ENCODE assay signal across 36 cellular contexts in the genomic region with DNA sequence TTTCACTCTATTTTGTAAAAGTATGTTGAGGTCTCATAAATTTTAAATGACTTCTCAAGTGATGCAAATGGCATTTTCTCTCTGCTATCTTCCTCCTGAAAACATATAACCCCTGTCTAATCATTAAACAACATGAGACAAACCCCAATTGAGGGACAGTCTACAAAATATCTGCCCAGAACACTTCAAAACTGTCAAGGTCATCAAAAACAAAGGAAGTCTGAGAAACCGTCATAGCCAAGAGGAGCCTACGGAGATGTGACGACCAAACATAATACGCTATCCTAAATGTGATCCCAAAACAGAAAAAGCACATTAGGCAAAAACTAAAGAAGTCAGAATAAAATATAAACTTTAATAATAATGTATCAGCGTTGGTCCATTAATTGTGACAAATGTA.
DNase-seq lines count a peak whose midpoint lies in the region; ATAC-seq, FAIRE-seq and TF ChIP-seq lines count a peak whose summit lies in the region.
"Had no signal": no experiment of that assay in that cellular context is flagged by ENCODE, and none has a peak within 500 bp of the region (broad histone marks: within the 10 kb centered on the region; RNA-seq: fewer than 3 reads in every experiment).

No MANE protein-coding gene starts in this region.

- TF ChIP-seq CTCF in HepG2 (CRISPR knock-in tag; IDR thresholded peaks at IDR 0.05) (no peak), right lobe of liver (IDR thresholded peaks at IDR 0.05) (no peak), A549 (IDR thresholded peaks at IDR 0.05) (no peak), IMR-90 (conservative IDR thresholded peaks at IDR 0.05; ENCODE audit: low read depth, low read length) (no peak), K562 (IDR thresholded peaks at IDR 0.05 in 2 of 3, conservative IDR thresholded peaks at IDR 0.05 in 1 of 3; ENCODE audit: insufficient read depth in 2 of 3, low read depth in 1 of 3, low read length in 3 of 3) (no peak), ovary (IDR thresholded peaks at IDR 0.05) (no peak)

- no peak overlapping the region for H2BK120ac ChIP-seq in IMR-90 (ENCODE audit: low read depth, low read length)

- H3K27ac Mint-ChIP-seq in naive thymus-derived CD8-positive, alpha-beta T cell = no peak overlapping the region
- H3K27ac Mint-ChIP-seq: B cell; CD14-positive monocyte; CD4-positive, alpha-beta memory T cell; CD4-positive, alpha-beta T cell; CD4-positive, CD25-positive, alpha-beta regulatory T cell; CD8-positive, alpha-beta memory T cell; CD8-positive, alpha-beta T cell had no signal

- H3K9me3 Mint-ChIP-seq in naive thymus-derived CD8-positive, alpha-beta T cell = peaks cover 0 to 16% (median 0%) of the 10 kb centered on the region in 9 donors

- H3K56ac ChIP-seq in IMR-90 (ENCODE audit: extremely low read depth, insufficient read depth, low read length) = no peak overlapping the region

- no peaks in the 10 kb centered on the region for H3K4me1 ChIP-seq in HepG2 (ENCODE audit: insufficient read depth, low read length)
- no peaks in the 10 kb centered on the region for H3K4me1 ChIP-seq in right lobe of liver
- H3K4me1 ChIP-seq in A549 = no peaks in the 10 kb centered on the region
- H3K4me1 ChIP-seq in IMR-90 (ENCODE audit: control insufficient read depth, insufficient read depth, low read length) = peaks cover 3% of the 10 kb centered on the region; the same call in 1 of the 2 replicates
- peaks cover 0 to 1% of the 10 kb centered on the region in 2 experiments; a peak in 2 of 5 replicates for H3K4me1 ChIP-seq in K562 (replicated peaks in 1 of 2; ENCODE audit: control insufficient read depth in 2 of 2, insufficient read depth in 2 of 2, low read length in 2 of 2)
- H3K4me1 ChIP-seq in ovary (ENCODE audit: insufficient read depth) = no peaks in the 10 kb centered on the region
- H3K4me1 ChIP-seq: BE2C; BLaER1; BLaER1 treated with 17β-estradiol and CSF1 and Interleukin-3, amounts not matched to agents 10 nM and 100 nM; Caco-2 had no signal

- TF ChIP-seq EP300 in HepG2 (IDR thresholded peaks at IDR 0.05; ENCODE audit: low read depth in 2 of 2, low read length in 2 of 2) (no peak), HepG2 (CRISPR knock-in tag; IDR thresholded peaks at IDR 0.05; ENCODE audit: borderline replicate concordance) (no peak), A549 (IDR thresholded peaks at IDR 0.05) (no peak), K562 (IDR thresholded peaks at IDR 0.05; ENCODE audit: low read length) (no peak), ovary (IDR thresholded peaks at IDR 0.05) (no peak)

- CTCF ChIA-PET in HepG2 (lab: Yijun Ruan, JAX; ENCODE audit: low intra/inter-chr PET ratio, low total read pairs) = no interaction called here
- CTCF ChIA-PET in A549 (lab: Yijun Ruan, JAX) = no interaction called here
- CTCF ChIA-PET in IMR-90 (lab: Yijun Ruan, JAX) = no interaction called here
- CTCF ChIA-PET in K562 (lab: Yijun Ruan, JAX; ENCODE audit: low intra/inter-chr PET ratio) = no interaction called here

- H3K4me1 Mint-ChIP-seq in naive thymus-derived CD8-positive, alpha-beta T cell = no peaks in the 10 kb centered on the region
- H3K4me1 Mint-ChIP-seq: B cell; CD14-positive monocyte; CD4-positive, alpha-beta memory T cell; CD4-positive, CD25-positive, alpha-beta regulatory T cell; CD8-positive, alpha-beta memory T cell had no signal

- H4K8ac ChIP-seq in IMR-90 (ENCODE audit: low read depth in 2 of 2, low read length in 2 of 2) = no peak overlapping the region

- POLR2A ChIA-PET in HepG2 (lab: Yijun Ruan, JAX) = no interaction called here
- POLR2A ChIA-PET in A549 (lab: Yijun Ruan, JAX) = no interaction called here
- POLR2A ChIA-PET in IMR-90 (lab: Charles Lee; ENCODE audit: unreplicated experiment) = no interaction called here
- POLR2A ChIA-PET in K562 (lab: Yijun Ruan, JAX) = no interaction called here
- POLR2A ChIA-PET in naive thymus-derived CD8-positive, alpha-beta T cell (lab: Charles Lee) = no interaction called here

- no peak overlapping the region for H2BK5ac ChIP-seq in IMR-90 (ENCODE audit: low read depth, low read length, poor library complexity, severe bottlenecking)

- H3K4me2 ChIP-seq in HepG2 (ENCODE audit: low read depth, low read length) (no peak overlapping the region), A549 (no peak overlapping the region), IMR-90 (ENCODE audit: low read depth, low read length) (no peak overlapping the region), K562 (ENCODE audit: insufficient read depth, low read length) (no peak overlapping the region)
- H3K4me2 ChIP-seq: BLaER1; BLaER1 treated with 17β-estradiol and CSF1 and Interleukin-3, amounts not matched to agents 10 nM and 100 nM had no signal

- no peak overlapping the region for H3K23ac ChIP-seq in IMR-90 (ENCODE audit: low read depth, low read length)

- ATAC-seq in HepG2 (no peak), right lobe of liver (no peak), A549 (no peak), IMR-90 (ENCODE audit: low read depth) (no peak), K562 (no peak), HG03571 (IDR thresholded peaks at IDR 0.05; ENCODE audit: unreplicated experiment) (no peak)
- ATAC-seq in naive thymus-derived CD8-positive, alpha-beta T cell = no peak
- ATAC-seq: CD8-positive, alpha-beta T cell had no signal

- H3K4me3 ChIP-seq in HepG2 (replicated peaks in 1 of 3; ENCODE audit: insufficient read depth in 1 of 3, low read depth in 2 of 3, low read length in 3 of 3) (no peak overlapping the region), right lobe of liver (no peak overlapping the region), A549 (no peak overlapping the region), IMR-90 (ENCODE audit: insufficient read depth, low read depth, low read length) (no peak overlapping the region), K562 (no peak overlapping the region), ovary (no peak overlapping the region)
- H3K4me3 ChIP-seq: BLaER1; BLaER1 treated with 17β-estradiol and CSF1 and Interleukin-3, amounts not matched to agents 10 nM and 100 nM had no signal

- BruUV-seq in HepG2 (replicated peaks; lab: Mats Ljungman, UMichigan) (no TSS peak), IMR-90 (replicated peaks; lab: Mats Ljungman, UMichigan) (no TSS peak), K562 (replicated peaks; lab: Mats Ljungman, UMichigan) (no TSS peak)

- H3K4me3 Mint-ChIP-seq in naive thymus-derived CD8-positive, alpha-beta T cell = no peak overlapping the region
- H3K4me3 Mint-ChIP-seq: B cell; CD14-positive monocyte; CD4-positive, alpha-beta memory T cell; CD4-positive, alpha-beta T cell; CD4-positive, CD25-positive, alpha-beta regulatory T cell; CD8-positive, alpha-beta memory T cell; CD8-positive, alpha-beta T cell had no signal

- H3K36me3 Mint-ChIP-seq in naive thymus-derived CD8-positive, alpha-beta T cell = no peaks in the 10 kb centered on the region
- H3K36me3 Mint-ChIP-seq: CD14-positive monocyte; CD4-positive, alpha-beta memory T cell; CD4-positive, CD25-positive, alpha-beta regulatory T cell; CD8-positive, alpha-beta memory T cell; CD8-positive, alpha-beta T cell had no signal

- intact Hi-C loops in HepG2 (cut with micrococcal nuclease; ENCODE audit: unreplicated experiment) = no loop called here
- intact Hi-C loops in right lobe of liver (cut with DNase I) = no loop called here
- intact Hi-C loops in IMR-90 (cut with micrococcal nuclease) = no loop called here
- intact Hi-C loops in K562 (cut with micrococcal nuclease) = no loop called here
- intact Hi-C loops in ovary (cut with DNase I) = no loop called here

- no peak overlapping the region for H3K14ac ChIP-seq in IMR-90 (replicated peaks; ENCODE audit: low read depth, low read length)

- no peaks in the 10 kb centered on the region for H3K79me1 ChIP-seq in IMR-90 (ENCODE audit: low read depth in 1 of 2, low read length in 2 of 2)

- no peak overlapping the region for H3K27ac ChIP-seq in HepG2 (ENCODE audit: extremely low read length, insufficient read depth, low read length)
- H3K27ac ChIP-seq in right lobe of liver = no peak overlapping the region
- no peak overlapping the region for H3K27ac ChIP-seq in A549
- H3K27ac ChIP-seq in IMR-90 (ENCODE audit: insufficient read depth, low read length) = no peak overlapping the region
- H3K27ac ChIP-seq in K562 (ENCODE audit: extremely low read depth, low read depth, low read length) = no peak overlapping the region
- no peak overlapping the region for H3K27ac ChIP-seq in ovary
- H3K27ac ChIP-seq: 22Rv1; BLaER1; BLaER1 treated with 17β-estradiol and CSF1 and Interleukin-3, amounts not matched to agents 10 nM and 100 nM; C4-2B had no signal

- no peak overlapping the region for H3K4ac ChIP-seq in IMR-90 (ENCODE audit: low read depth, low read length)

- peaks cover 0 to 2% (median 0%) of the 10 kb centered on the region in 5 donors for H3K27me3 Mint-ChIP-seq in naive thymus-derived CD8-positive, alpha-beta T cell
- H3K27me3 Mint-ChIP-seq: B cell; CD4-positive, alpha-beta memory T cell; CD4-positive, alpha-beta T cell; CD4-positive, CD25-positive, alpha-beta regulatory T cell; CD8-positive, alpha-beta memory T cell had no signal

- H3K9ac ChIP-seq in HepG2 (ENCODE audit: insufficient read depth, low read depth, low read length) (no peak overlapping the region), IMR-90 (ENCODE audit: low read depth, low read length) (no peak overlapping the region), K562 (ENCODE audit: insufficient read depth in 1 of 2, low read depth in 2 of 2, low read length in 2 of 2) (no peak overlapping the region)
- H3K9ac ChIP-seq: BLaER1; BLaER1 treated with 17β-estradiol and CSF1 and Interleukin-3, amounts not matched to agents 10 nM and 100 nM had no signal

- WGBS in HepG2 (ENCODE audit: low lambda C conversion rate) = 63% methylated on average over 5 of the region's 5 CpGs
- WGBS in right lobe of liver (ENCODE audit: insufficient coverage, low coverage, low lambda C conversion rate, missing lambda C conversion rate) = 70% methylated on average over 5 of the region's 5 CpGs
- 96% methylated on average over 5 of the region's 5 CpGs for WGBS in A549 (ENCODE audit: missing lambda C conversion rate)
- no CpG with 5 or more reads among the region's 5 CpGs for WGBS in IMR-90 (ENCODE audit: extremely low coverage in 2 of 2, insufficient read length in 1 of 2), 2 experiments
- WGBS in K562 (ENCODE audit: insufficient coverage, low coverage, missing lambda C conversion rate) = 26% methylated on average over 5 of the region's 5 CpGs
- WGBS in ovary, 3 donors = 92 to 96% (median 94%) methylated on average over 5 of the region's 5 CpGs

- H3K36me3 ChIP-seq in HepG2 (replicated peaks in 1 of 2; ENCODE audit: control insufficient read depth in 1 of 2, insufficient read depth in 2 of 2, low read length in 2 of 2) = no peaks in the 10 kb centered on the region
- H3K36me3 ChIP-seq in right lobe of liver = no peaks in the 10 kb centered on the region
- no peaks in the 10 kb centered on the region for H3K36me3 ChIP-seq in IMR-90 (ENCODE audit: control insufficient read depth, insufficient read depth, low read length)
- no peaks in the 10 kb centered on the region for H3K36me3 ChIP-seq in K562 (ENCODE audit: control insufficient read depth, insufficient read depth, low read length)
- no peaks in the 10 kb centered on the region for H3K36me3 ChIP-seq in ovary
- H3K36me3 ChIP-seq: BE2C; BLaER1; BLaER1 treated with 17β-estradiol and CSF1 and Interleukin-3, amounts not matched to agents 10 nM and 100 nM had no signal

- FAIRE-seq in HepG2 (lab: Jason Lieb, UNC) (no peak), A549 (lab: Jason Lieb, UNC) (no peak), K562 (lab: Jason Lieb, UNC) (no peak)
- FAIRE-seq: A204.1, D721Med had no signal

- no peak overlapping the region for H2AK5ac ChIP-seq in IMR-90 (ENCODE audit: low read depth, low read length)

- in situ Hi-C loops in HepG2 (cut with HindIII; ENCODE audit: extremely low pct_ligation_motif_present, low pct_unique_long_range_greater_than_20kb) (no loop called here), IMR-90 (cut with MboI; ENCODE audit: low sequenced_read_pairs) (no loop called here), K562 (cut with MboI) (no loop called here)

- dilution Hi-C loops in IMR-90 (cut with HindIII; ENCODE audit: low sequenced_read_pairs, unreplicated experiment) = no loop called here

- H4K91ac ChIP-seq in IMR-90 (ENCODE audit: insufficient read depth, low read depth, low read length) = no peak overlapping the region

- H2BK20ac ChIP-seq in IMR-90 (ENCODE audit: low read depth, low read length) = no peak overlapping the region

- H3K9me3 ChIP-seq in HepG2 (ENCODE audit: low read length) (no peaks in the 10 kb centered on the region), right lobe of liver (no peaks in the 10 kb centered on the region), A549 (no peaks in the 10 kb centered on the region), IMR-90 (ENCODE audit: control insufficient read depth, insufficient read depth, low read length) (no peaks in the 10 kb centered on the region), K562 (replicated peaks; ENCODE audit: control insufficient read depth, insufficient read depth, low read depth, low read length) (no peaks in the 10 kb centered on the region), ovary (no peaks in the 10 kb centered on the region)
- H3K9me3 ChIP-seq: BE2C; BLaER1; BLaER1 treated with 17β-estradiol and CSF1 and Interleukin-3, amounts not matched to agents 10 nM and 100 nM; Caco-2 had no signal

- no peak overlapping the region for H2AK9ac ChIP-seq in IMR-90 (replicated peaks; ENCODE audit: low read depth, low read length, poor library complexity)

- DNase-seq in HepG2 (ENCODE audit: low spot score) (no peak), right lobe of liver (no peak), A549 (ENCODE audit: low read depth in 1 of 2, low spot score in 1 of 2) (no peak), IMR-90 (no peak), K562 (ENCODE audit: extremely low read depth in 1 of 4, low spot score in 3 of 4) (no peak), ovary (no peak)
- no peak for DNase-seq in naive thymus-derived CD8-positive, alpha-beta T cell
- DNase-seq: 8988T; ACHN; AML-193; BE2C; C1 segment of cervical spinal cord; Caco-2; Calu3; CD4-positive, alpha-beta memory T cell; CD4-positive, alpha-beta T cell; CD4-positive, CD25-positive, alpha-beta regulatory T cell; CD8-positive, alpha-beta memory T cell; CD8-positive, alpha-beta T cell; COR-L47; DMS 273 treated with DMSO at 0.1 percent for 48 hours; DMS153; DMS53; DMS79; DMS79 treated with DMSO at 0.1 percent for 48 hours; DND-41; EL had no signal

- H3K9me1 ChIP-seq in IMR-90 (ENCODE audit: insufficient read depth, low read length) = no peaks in the 10 kb centered on the region
- H3K9me1 ChIP-seq in K562 (ENCODE audit: control insufficient read depth, insufficient read depth, low read length) = no peaks in the 10 kb centered on the region

- H3K79me2 ChIP-seq in HepG2 (ENCODE audit: insufficient read depth, low read length) (no peaks in the 10 kb centered on the region), K562 (ENCODE audit: control insufficient read depth, insufficient read depth, low read length) (no peaks in the 10 kb centered on the region)

- H4K20me1 ChIP-seq in HepG2 (ENCODE audit: insufficient read depth, low read length) = no peaks in the 10 kb centered on the region
- no peaks in the 10 kb centered on the region for H4K20me1 ChIP-seq in IMR-90 (ENCODE audit: insufficient read depth, low read length)
- H4K20me1 ChIP-seq in K562 (replicated peaks; ENCODE audit: control insufficient read depth, insufficient read depth, low read length) = no peaks in the 10 kb centered on the region
- H4K20me1 ChIP-seq: BLaER1; BLaER1 treated with 17β-estradiol and CSF1 and Interleukin-3, amounts not matched to agents 10 nM and 100 nM had no signal

- no peak overlapping the region for H2AFZ ChIP-seq in HepG2 (ENCODE audit: low read length)
- no peak overlapping the region for H2AFZ ChIP-seq in IMR-90 (replicated peaks; ENCODE audit: low read length, poor library complexity)
- H2AFZ ChIP-seq in K562 (ENCODE audit: low read depth, low read length) = no peak overlapping the region

- no peaks in the 10 kb centered on the region for H3K27me3 ChIP-seq in HepG2 (ENCODE audit: control insufficient read depth in 1 of 2, insufficient read depth in 2 of 2, low read length in 2 of 2)
- no peaks in the 10 kb centered on the region for H3K27me3 ChIP-seq in right lobe of liver
- no peaks in the 10 kb centered on the region for H3K27me3 ChIP-seq in IMR-90 (ENCODE audit: control insufficient read depth, insufficient read depth, low read length)
- H3K27me3 ChIP-seq in K562 (ENCODE audit: control insufficient read depth in 2 of 2, insufficient read depth in 2 of 2, low read length in 2 of 2) = no peaks in the 10 kb centered on the region
- no peaks in the 10 kb centered on the region for H3K27me3 ChIP-seq in ovary
- H3K27me3 ChIP-seq: BE2C; BLaER1; BLaER1 treated with 17β-estradiol and CSF1 and Interleukin-3, amounts not matched to agents 10 nM and 100 nM had no signal

- no peak overlapping the region for H2BK15ac ChIP-seq in IMR-90 (ENCODE audit: low read depth, low read length)

- no peak overlapping the region for H3K18ac ChIP-seq in IMR-90 (ENCODE audit: low read depth, low read length)

- TF ChIP-seq RAD21 in HepG2 (CRISPR knock-in tag; IDR thresholded peaks at IDR 0.05) = no peak
- TF ChIP-seq RAD21 in A549 (conservative IDR thresholded peaks at IDR 0.05 in 1 of 2, IDR thresholded peaks at IDR 0.05 in 1 of 2) = no peak
- no peak for TF ChIP-seq RAD21 in IMR-90 (IDR thresholded peaks at IDR 0.05; ENCODE audit: low read length)
- no peak for TF ChIP-seq RAD21 in K562 (CRISPR knock-in tag; conservative IDR thresholded peaks at IDR 0.05 in 1 of 2, IDR thresholded peaks at IDR 0.05 in 1 of 2)

- no peak overlapping the region for H4K5ac ChIP-seq in IMR-90 (ENCODE audit: low read depth, low read length)

- no peak for TF ChIP-seq POLR2A in HepG2 (IDR thresholded peaks at IDR 0.05; ENCODE audit: insufficient read depth in 1 of 2, low read depth in 2 of 2, low read length in 2 of 2)
- TF ChIP-seq POLR2A in right lobe of liver (IDR thresholded peaks at IDR 0.05) = no peak
- no peak for TF ChIP-seq POLR2A in A549 (IDR thresholded peaks at IDR 0.05; ENCODE audit: low read length)
- no peak for TF ChIP-seq POLR2A in IMR-90 (IDR thresholded peaks at IDR 0.05; ENCODE audit: low read depth, low read length)
- TF ChIP-seq POLR2A in K562 (conservative IDR thresholded peaks at IDR 0.05) = no peak
- TF ChIP-seq POLR2A in ovary (IDR thresholded peaks at IDR 0.05) = no peak
